39 cellular contexts compared by ENCODE assay signal in genomic region chr6:96980142-96980541, GRCh38. TPM values are rescaled to one million over a fixed set of nuclear protein-coding genes. Genes with fewer than 3 reads are reported as not detected.
"Had no signal": no experiment of that assay in that cellular context is flagged by ENCODE, and none has a peak within 500 bp of the region (broad histone marks: within the 10 kb centered on the region; RNA-seq: fewer than 3 reads in every experiment).

No MANE protein-coding gene starts in this region.

- H3K4me1 Mint-ChIP-seq: activated naive CD4-positive, alpha-beta T cell treated with anti-CD3 and anti-CD28 coated beads, Interleukin-2, amount 10 ng/mL, durations not matched to agents 7 days and 5 days; activated naive CD8-positive, alpha-beta T cell treated with anti-CD3 and anti-CD28 coated beads for 36 hours; activated naive CD8-positive, alpha-beta T cell treated with anti-CD3 and anti-CD28 coated beads, Interleukin-2, amount 10 ng/mL, durations not matched to agents 7 days and 5 days; activated naive CD8-positive, alpha-beta T cell treated with anti-CD3 and anti-CD28 coated beads, Interleukin-2, amount 50 U/mL, for 24 hours; central memory CD8-positive, alpha-beta T cell had no signal

- ATAC-seq: activated naive CD4-positive, alpha-beta T cell treated with anti-CD3 and anti-CD28 coated beads, Interleukin-2, amount 50 U/mL, for 72 hours; activated naive CD8-positive, alpha-beta T cell treated with anti-CD3 and anti-CD28 coated beads, Interleukin-2, amount 50 U/mL, for 24 hours; activated T-cell treated with anti-CD3 and anti-CD28 coated beads, Interleukin-2, amount 50 U/mL, for 4 hours; activated T-helper 17 cell treated with anti-CD3 and anti-CD28 coated beads, Interleukin-2, amount 50 U/mL, for 72 hours; body of pancreas had no signal

- FAIRE-seq: bronchial epithelial cell, colon had no signal

- H3K4me3 ChIP-seq: adrenal gland, ascending aorta, body of pancreas, breast epithelium, cardiac muscle cell had no signal

- H3K36me3 ChIP-seq: adrenal gland, ascending aorta, brain microvascular endothelial cell, breast epithelium, cardiac muscle cell had no signal

- H3K27ac ChIP-seq: adrenal gland, ascending aorta, body of pancreas, brain microvascular endothelial cell, breast epithelium, cardiac muscle cell had no signal

- H3K36me3 Mint-ChIP-seq: activated naive CD4-positive, alpha-beta T cell treated with anti-CD3 and anti-CD28 coated beads, Interleukin-2, amount 10 ng/mL, durations not matched to agents 7 days and 5 days had no signal

- H3K27me3 ChIP-seq: adrenal gland, ascending aorta, body of pancreas, brain microvascular endothelial cell, breast epithelium, cardiac muscle cell had no signal

- H3K4me1 ChIP-seq: adrenal gland, ascending aorta, body of pancreas, breast epithelium had no signal

- H3K27ac Mint-ChIP-seq: activated naive CD4-positive, alpha-beta T cell treated with anti-CD3 and anti-CD28 coated beads for 36 hours; activated naive CD4-positive, alpha-beta T cell treated with anti-CD3 and anti-CD28 coated beads, Interleukin-2, amount 10 ng/mL, durations not matched to agents 7 days and 5 days; activated naive CD4-positive, alpha-beta T cell treated with anti-CD3 and anti-CD28 coated beads, Interleukin-2, amount 50 U/mL, for 24 hours; activated naive CD4-positive, alpha-beta T cell treated with anti-CD3 and anti-CD28 coated beads, Interleukin-2, amount 50 U/mL, for 72 hours; activated naive CD8-positive, alpha-beta T cell; activated naive CD8-positive, alpha-beta T cell treated with anti-CD3 and anti-CD28 coated beads for 36 hours; activated naive CD8-positive, alpha-beta T cell treated with anti-CD3 and anti-CD28 coated beads, Interleukin-2, amount 10 ng/mL, durations not matched to agents 7 days and 5 days; activated naive CD8-positive, alpha-beta T cell treated with anti-CD3 and anti-CD28 coated beads, Interleukin-2, amount 50 U/mL, for 24 hours; activated T-helper 1 cell treated with anti-CD3 and anti-CD28 coated beads, Interleukin-12 subunit alpha, Interleukin-12 subunit beta, Interleukin-2, Interleukin-4 antibody, amounts not matched to agents 30 ng/mL and 10 ng/mL and 1 ng/mL, durations not matched to agents 14 hours and 24 hours and 36 hours; activated T-helper 17 cell treated with anti-CD3 and anti-CD28 coated beads, Interleukin-2, amount 50 U/mL, for 72 hours; activated T-helper 2 cell treated with anti-CD3 and anti-CD28 coated beads, Interferon-gamma antibody, Interleukin-2, Interleukin-4, amounts not matched to agents 10 μg/mL and 5 μg/mL and 100 μg/mL, durations not matched to agents 14 hours and 24 hours and 36 hours; brain had no signal

- H3K4me3 Mint-ChIP-seq: activated naive CD4-positive, alpha-beta T cell treated with anti-CD3 and anti-CD28 coated beads for 36 hours; activated naive CD4-positive, alpha-beta T cell treated with anti-CD3 and anti-CD28 coated beads, Interleukin-2, amount 10 ng/mL, durations not matched to agents 7 days and 5 days; activated naive CD4-positive, alpha-beta T cell treated with anti-CD3 and anti-CD28 coated beads, Interleukin-2, amount 50 U/mL, for 24 hours; activated naive CD8-positive, alpha-beta T cell; activated naive CD8-positive, alpha-beta T cell treated with anti-CD3 and anti-CD28 coated beads for 36 hours; activated naive CD8-positive, alpha-beta T cell treated with anti-CD3 and anti-CD28 coated beads, Interleukin-2, amount 10 ng/mL, durations not matched to agents 7 days and 5 days; activated naive CD8-positive, alpha-beta T cell treated with anti-CD3 and anti-CD28 coated beads, Interleukin-2, amount 50 U/mL, for 24 hours; activated T-cell treated with anti-CD3 and anti-CD28 coated beads, Interleukin-2, amount 50 U/mL, for 4 hours; activated T-helper 1 cell treated with anti-CD3 and anti-CD28 coated beads, Interleukin-12 subunit alpha, Interleukin-12 subunit beta, Interleukin-2, Interleukin-4 antibody, amounts not matched to agents 30 ng/mL and 10 ng/mL and 1 ng/mL, durations not matched to agents 14 hours and 24 hours and 36 hours; activated T-helper 17 cell treated with anti-CD3 and anti-CD28 coated beads, Interleukin-2, amount 50 U/mL, for 72 hours; brain; central memory CD8-positive, alpha-beta T cell had no signal

- H3K27me3 Mint-ChIP-seq: activated naive CD4-positive, alpha-beta T cell treated with anti-CD3 and anti-CD28 coated beads, Interleukin-2, amount 10 ng/mL, durations not matched to agents 7 days and 5 days; activated naive CD4-positive, alpha-beta T cell treated with anti-CD3 and anti-CD28 coated beads, Interleukin-2, amount 50 U/mL, for 24 hours; activated naive CD8-positive, alpha-beta T cell; activated naive CD8-positive, alpha-beta T cell treated with anti-CD3 and anti-CD28 coated beads for 36 hours; activated naive CD8-positive, alpha-beta T cell treated with anti-CD3 and anti-CD28 coated beads, Interleukin-2, amount 10 ng/mL, durations not matched to agents 7 days and 5 days; activated naive CD8-positive, alpha-beta T cell treated with anti-CD3 and anti-CD28 coated beads, Interleukin-2, amount 50 U/mL, for 24 hours; activated T-helper 17 cell treated with anti-CD3 and anti-CD28 coated beads, Interleukin-2, amount 50 U/mL, for 72 hours; central memory CD8-positive, alpha-beta T cell had no signal

- DNase-seq: activated effector memory CD4-positive, alpha-beta T cell treated with anti-CD3 and anti-CD28 coated beads, Interleukin-2, amount 50 U/mL, for 16 hours; activated effector memory CD4-positive, alpha-beta T cell treated with Interleukin-2 at 50 U/mL for 16 hours; activated gamma-delta T cell; activated gamma-delta T cell treated with Interleukin-2 at 50 U/mL for 16 hours; activated naive CD4-positive, alpha-beta T cell; activated naive CD4-positive, alpha-beta T cell treated with anti-CD3 and anti-CD28 coated beads for 36 hours; activated naive CD4-positive, alpha-beta T cell treated with anti-CD3 and anti-CD28 coated beads, Interleukin-2, amount 10 ng/mL, durations not matched to agents 7 days and 5 days; activated naive CD4-positive, alpha-beta T cell treated with anti-CD3 and anti-CD28 coated beads, Interleukin-2, amount 50 U/mL, for 16 hours; activated naive CD4-positive, alpha-beta T cell treated with Interleukin-2 at 50 U/mL for 16 hours; activated naive CD8-positive, alpha-beta T cell treated with anti-CD3 and anti-CD28 coated beads for 36 hours; activated naive CD8-positive, alpha-beta T cell treated with anti-CD3 and anti-CD28 coated beads, Interleukin-2, amount 10 ng/mL, durations not matched to agents 7 days and 5 days; activated naive CD8-positive, alpha-beta T cell treated with anti-CD3 and anti-CD28 coated beads, Interleukin-2, amount 50 U/mL, for 24 hours; activated T-cell treated with anti-CD3 and anti-CD28 coated beads, Interleukin-2, amount 50 U/mL, for 1 hour; activated T-cell treated with anti-CD3 and anti-CD28 coated beads, Interleukin-2, amount 50 U/mL, for 4 hours; activated T-cell treated with anti-CD3 and anti-CD28 coated beads, Interleukin-2, amount 50 U/mL, for 48 hours; adrenal gland; amniotic stem cell; amygdala; anterior cingulate cortex; aorta; body of pancreas; brain microvascular endothelial cell; caudate nucleus; central memory CD4-positive, alpha-beta T cell; cerebellar nuclear complex had no signal

RNA-seq across cellular contexts. Expression of gene KLHL32, which starts 55.6 kb away (rescaled TPM):
- total RNA-seq: ascending aorta, bronchial epithelial cell, chondrocyte had no signal
